In genomic region chr4:79865253-79865652, GRCh38 we compare ENCODE assay signal across 18 cellular contexts.
DNase-seq lines count a peak whose midpoint lies in the region; ATAC-seq and TF ChIP-seq lines count a peak whose summit lies in the region.
"Had no signal": no experiment of that assay in that cellular context is flagged by ENCODE, and none has a peak within 500 bp of the region (broad histone marks: within the 10 kb centered on the region; RNA-seq: fewer than 3 reads in every experiment).

No MANE protein-coding gene starts in this region.

- H3K4me1 ChIP-seq in gastrocnemius medialis, result no peaks in the 10 kb centered on the region
- H3K4me1 ChIP-seq: ascending aorta had no signal

- ATAC-seq in gastrocnemius medialis, result no peak
- no peak for ATAC-seq in GM18520 (IDR thresholded peaks at IDR 0.05; ENCODE audit: unreplicated experiment)
- ATAC-seq: heart right ventricle; natural killer cell; Right ventricle myocardium inferior; stimulated activated effector memory CD8-positive, alpha-beta T cell treated with anti-CD3 and anti-CD28 coated beads, Interleukin-12 subunit alpha, Interleukin-12 subunit beta, amount 100 ng/mL, for 72 hours had no signal

- DNase-seq in GM03348 (ENCODE audit: low spot score), result peak; percentile 13
- DNase-seq in RKO (ENCODE audit: low spot score), result peak; percentile 37
- peak; percentile 13 for DNase-seq in fibroblast of gingiva (ENCODE audit: low read depth)
- DNase-seq in non-pigmented ciliary epithelial cell (ENCODE audit: low read depth), result peak; percentile 59
- no peak for DNase-seq in NCI-H510A treated with DMSO at 0.1 percent for 48 hours (lab: John Stamatoyannopoulos, UW)
- no peak for DNase-seq in gastrocnemius medialis
- no peak for DNase-seq in stimulated activated CD4-positive, alpha-beta T cell treated with anti-CD3 and anti-CD28 coated beads, Interleukin-2, amount 100 ng/mL, for 48 hours
- DNase-seq: activated CD4-positive, alpha-beta T cell treated with anti-CD3 and anti-CD28 coated beads, Interleukin-2, amount 50 U/mL, for 4 hours; CD4-positive, CD25-positive, alpha-beta regulatory T cell; heart right ventricle; left ventricle myocardium inferior; natural killer cell; NCI-H2029 treated with DMSO at 0.1 percent for 48 hours; stimulated activated CD4-positive, alpha-beta T cell treated with anti-CD3 and anti-CD28 coated beads, Interleukin-4, amount 100 ng/mL, for 1 hour had no signal

- H3K36me3 ChIP-seq in gastrocnemius medialis, result no peaks in the 10 kb centered on the region
- H3K36me3 ChIP-seq: ascending aorta, heart right ventricle, left ventricle myocardium inferior had no signal

- in situ Hi-C loops in gastrocnemius medialis (cut with MboI; ENCODE audit: low sequenced_read_pairs in 4 of 4), result no loop called here

- no peak for TF ChIP-seq POLR2A in gastrocnemius medialis (IDR thresholded peaks at IDR 0.05)

- H3K9me3 ChIP-seq in gastrocnemius medialis, result no peaks in the 10 kb centered on the region
- H3K9me3 ChIP-seq: ascending aorta, heart right ventricle, left ventricle myocardium inferior had no signal

- no peaks in the 10 kb centered on the region for H3K27me3 ChIP-seq in gastrocnemius medialis
- H3K27me3 ChIP-seq: ascending aorta, heart right ventricle had no signal

- intact Hi-C loops in gastrocnemius medialis (cut with DNase I; ENCODE audit: low total_unique reads), result no loop called here

- TF ChIP-seq CTCF in gastrocnemius medialis (IDR thresholded peaks at IDR 0.05 in 4 of 5, conservative IDR thresholded peaks at IDR 0.05 in 1 of 5), result no peak

- H3K4me3 ChIP-seq in gastrocnemius medialis, result no peak overlapping the region
- H3K4me3 ChIP-seq: ascending aorta, heart right ventricle, left ventricle myocardium inferior had no signal

- no peak overlapping the region for H3K27ac ChIP-seq in gastrocnemius medialis
- H3K27ac ChIP-seq: ascending aorta, heart right ventricle, left ventricle myocardium inferior had no signal

Comparison
In these comparisons a context has a peak if more than half of its experiments do, and no peak if none do; other contexts are left out.
1. DNase-seq: peak in GM03348 (single experiment), RKO (single experiment), fibroblast of gingiva (single experiment) and non-pigmented ciliary epithelial cell (single experiment); none in NCI-H510A treated with DMSO at 0.1 percent for 48 hours (single experiment), gastrocnemius medialis (0 of 2) and stimulated activated CD4-positive, alpha-beta T cell treated with anti-CD3 and anti-CD28 coated beads, Interleukin-2, amount 100 ng/mL, for 48 hours (0 of 2).